In genomic region chr1:40763742-40764532, GRCh38 we compare ENCODE assay signal across 12 cellular contexts. TPM values are rescaled to one million over a fixed set of nuclear protein-coding genes. Genes with fewer than 3 reads are reported as not detected.
A peak's percentile ranks its signal among the peaks of the same experiment; 100 is the strongest.
DNase-seq lines count a peak whose midpoint lies in the region; ATAC-seq and TF ChIP-seq lines count a peak whose summit lies in the region.
"Had no signal": no experiment of that assay in that cellular context is flagged by ENCODE, and none has a peak within 500 bp of the region (broad histone marks: within the 10 kb centered on the region; RNA-seq: fewer than 3 reads in every experiment).

No MANE protein-coding gene starts in this region.

- intact Hi-C loops in sciatic nerve (cut with DNase I) = no loop called here

- H3K27me3 Mint-ChIP-seq in T-helper 17 cell = no peaks in the 10 kb centered on the region
- no peaks in the 10 kb centered on the region for H3K27me3 Mint-ChIP-seq in natural killer cell treated with Interleukin-12 subunit alpha and Interleukin-12 subunit beta and Interleukin-15 and Interleukin-18, amount 100 ng/mL, for 72 hours

- no peak for TF ChIP-seq CTCF in GM12864 (IDR thresholded peaks at IDR 0.05; ENCODE audit: low read depth, low read length, missing control alignments)

- peak overlapping the region; percentile 90 for H3K27ac Mint-ChIP-seq in T-helper 17 cell
- peak overlapping the region; percentile 62 to 63 for H3K27ac Mint-ChIP-seq in natural killer cell treated with Interleukin-12 subunit alpha and Interleukin-12 subunit beta and Interleukin-15 and Interleukin-18, amount 100 ng/mL, for 72 hours

- no peaks in the 10 kb centered on the region for H3K9me3 ChIP-seq in T-helper 17 cell (ENCODE audit: control insufficient read depth, low read length, poor library complexity, severe bottlenecking)
- H3K9me3 ChIP-seq: left ventricle myocardium inferior had no signal

- peaks cover 25% of the 10 kb centered on the region for H3K4me1 Mint-ChIP-seq in T-helper 17 cell
- H3K4me1 Mint-ChIP-seq in natural killer cell treated with Interleukin-12 subunit alpha and Interleukin-12 subunit beta and Interleukin-15 and Interleukin-18, amount 100 ng/mL, for 72 hours (ENCODE audit: low read depth in 2 of 2) = peaks cover 11 to 17% of the 10 kb centered on the region in 2 donors

- peaks cover 9% of the 10 kb centered on the region for H3K36me3 Mint-ChIP-seq in T-helper 17 cell (ENCODE audit: low read depth)
- peaks cover 18% of the 10 kb centered on the region for H3K36me3 Mint-ChIP-seq in natural killer cell treated with Interleukin-12 subunit alpha and Interleukin-12 subunit beta and Interleukin-15 and Interleukin-18, amount 100 ng/mL, for 72 hours

- ATAC-seq in GM21360 (IDR thresholded peaks at IDR 0.05; ENCODE audit: unreplicated experiment) (peak; percentile 49), T-helper 17 cell (peak; percentile 64), sciatic nerve (no peak), HG03159 (IDR thresholded peaks at IDR 0.05; ENCODE audit: unreplicated experiment) (no peak)
- no peak for ATAC-seq in natural killer cell treated with Interleukin-12 subunit alpha and Interleukin-12 subunit beta and Interleukin-15 and Interleukin-18, amount 100 ng/mL, for 72 hours

- peak overlapping the region; percentile 19; the same call in 1 of the 2 replicates for H3K4me3 ChIP-seq in GM12864 (ENCODE audit: low read depth, low read length)
- H3K4me3 ChIP-seq: left ventricle myocardium inferior had no signal

- no peaks in the 10 kb centered on the region for H3K9me3 Mint-ChIP-seq in natural killer cell treated with Interleukin-12 subunit alpha and Interleukin-12 subunit beta and Interleukin-15 and Interleukin-18, amount 100 ng/mL, for 72 hours

- DNase-seq in GM12864 (ENCODE audit: low read depth) (no peak), T-helper 17 cell (no peak), NCI-H748 (lab: John Stamatoyannopoulos, UW; ENCODE audit: unreplicated experiment) (no peak), sciatic nerve (ENCODE audit: low spot score) (no peak)
- DNase-seq in natural killer cell treated with Interleukin-12 subunit alpha and Interleukin-12 subunit beta and Interleukin-15 and Interleukin-18, amount 100 ng/mL, for 72 hours (ENCODE audit: low spot score) = no peak
- DNase-seq: GOT3, left ventricle myocardium inferior, NCI-H446 treated with DMSO at 0.1 percent for 48 hours, SIG-M5, WERI-Rb-1 had no signal

- peak overlapping the region; percentile 67 for H3K4me3 Mint-ChIP-seq in T-helper 17 cell
- peak overlapping the region; percentile 52 for H3K4me3 Mint-ChIP-seq in natural killer cell treated with Interleukin-12 subunit alpha and Interleukin-12 subunit beta and Interleukin-15 and Interleukin-18, amount 100 ng/mL, for 72 hours

RNA-seq across cellular contexts. Expression of gene KCNQ4, which starts 19.6 kb away (rescaled TPM):
- total RNA-seq in T-helper 17 cell = under 1 TPM; 0.17 to 0.86 TPM
- total RNA-seq in natural killer cell treated with Interleukin-12 subunit alpha and Interleukin-12 subunit beta and Interleukin-15 and Interleukin-18, amount 100 ng/mL, for 72 hours = under 1 TPM; 0.24 to 0.56 TPM
- total RNA-seq in sciatic nerve = 2.3 TPM

Comparison
In these comparisons a context has a peak if more than half of its experiments do, and no peak if none do; other contexts are left out.
1. ATAC-seq: peak in GM21360 (single experiment) and T-helper 17 cell (single experiment); none in natural killer cell treated with Interleukin-12 subunit alpha and Interleukin-12 subunit beta and Interleukin-15 and Interleukin-18, amount 100 ng/mL, for 72 hours (0 of 2), sciatic nerve (single experiment) and HG03159 (single experiment).